ENCODE assay signal across 9 cellular contexts in genomic region chrX:41442824-41443560, GRCh38. TPM values are rescaled to one million over a fixed set of nuclear protein-coding genes. Genes with fewer than 3 reads are reported as not detected.
DNase-seq lines count a peak whose midpoint lies in the region; ATAC-seq and TF ChIP-seq lines count a peak whose summit lies in the region.
"Had no signal": no experiment of that assay in that cellular context is flagged by ENCODE, and none has a peak within 500 bp of the region (broad histone marks: within the 10 kb centered on the region; RNA-seq: fewer than 3 reads in every experiment).

No MANE protein-coding gene starts in this region.

- DNase-seq in chondrocyte (ENCODE audit: low spot score) = no peak
- no peak for DNase-seq in natural killer cell
- DNase-seq in NCI-H2107 treated with DMSO at 0.1 percent for 48 hours (lab: John Stamatoyannopoulos, UW; ENCODE audit: unreplicated experiment) = no peak
- no peak for DNase-seq in HUDEP-2 (lab: John Stamatoyannopoulos, UW; ENCODE audit: unreplicated experiment in 76 of 76)
- no peak for DNase-seq in SK-N-DZ (ENCODE audit: low spot score)

- ATAC-seq in HG03432 (IDR thresholded peaks at IDR 0.05; ENCODE audit: unreplicated experiment) (peak; percentile 1), natural killer cell (no peak), GM19324 (IDR thresholded peaks at IDR 0.05; ENCODE audit: low FRiP score, unreplicated experiment) (no peak)

- TF ChIP-seq CTCF in chondrocyte (IDR thresholded peaks at IDR 0.05) = no peak
- TF ChIP-seq CTCF in natural killer cell (IDR thresholded peaks at IDR 0.05) = no peak

- H3K27ac Mint-ChIP-seq in chondrocyte (ENCODE audit: unreplicated experiment) = peak overlapping the region; percentile 54
- H3K27ac Mint-ChIP-seq in natural killer cell = peak overlapping the region; percentile 63 to 88

- H3K4me3 Mint-ChIP-seq in chondrocyte (ENCODE audit: unreplicated experiment) = peak overlapping the region; percentile 65
- peak overlapping the region; percentile 66 for H3K4me3 Mint-ChIP-seq in natural killer cell

- H3K27me3 Mint-ChIP-seq in chondrocyte (ENCODE audit: low read depth) (no peaks in the 10 kb centered on the region), natural killer cell (ENCODE audit: low read depth in 2 of 2) (peaks cover 6 to 8% of the 10 kb centered on the region in 2 donors)

- no peaks in the 10 kb centered on the region for H3K9me3 ChIP-seq in ES-I3 (ENCODE audit: control insufficient read depth, insufficient read depth, low read length)

- peaks cover 3% of the 10 kb centered on the region for H3K4me1 Mint-ChIP-seq in chondrocyte (ENCODE audit: low read depth)
- peaks cover 5% of the 10 kb centered on the region in 2 donors for H3K4me1 Mint-ChIP-seq in natural killer cell

- H3K9me3 Mint-ChIP-seq in chondrocyte (ENCODE audit: low read depth) (no peaks in the 10 kb centered on the region), natural killer cell (no peaks in the 10 kb centered on the region)

- intact Hi-C loops in natural killer cell (cut with micrococcal nuclease) = loop anchor here (5.0 to 10.0 kb wide), 2 partner anchors 111 to 168 kb away; partner anchors contain the start of gene DDX3X

- H3K36me3 ChIP-seq in ES-I3 (ENCODE audit: insufficient read depth, low read length) = no peaks in the 10 kb centered on the region

- H3K36me3 Mint-ChIP-seq in chondrocyte (ENCODE audit: low read depth) (no peaks in the 10 kb centered on the region), natural killer cell (no peaks in the 10 kb centered on the region)

- H3K9ac ChIP-seq in ES-I3 (ENCODE audit: low read depth, low read length) = peak overlapping the region; percentile 71; the same call in 1 of the 2 replicates

- peaks cover 7% of the 10 kb centered on the region; the same call in 1 of the 2 replicates for H3K4me1 ChIP-seq in ES-I3 (ENCODE audit: insufficient read depth, low read length)

RNA-seq across cellular contexts. Expression of gene NYX, which starts 4.2 kb away (rescaled TPM):
- total RNA-seq in chondrocyte = not detected in 3 replicates
- not detected for total RNA-seq in natural killer cell
- polyA plus RNA-seq in SK-N-DZ (2014; cell fraction: cytosol; rRNA removed) = not detected in 2 replicates
- not detected in 2 replicates for polyA plus RNA-seq in SK-N-DZ (2014; cell fraction: nucleus; rRNA removed)
- total RNA-seq: lung microvascular endothelial cell had no signal
